In the genomic region with DNA sequence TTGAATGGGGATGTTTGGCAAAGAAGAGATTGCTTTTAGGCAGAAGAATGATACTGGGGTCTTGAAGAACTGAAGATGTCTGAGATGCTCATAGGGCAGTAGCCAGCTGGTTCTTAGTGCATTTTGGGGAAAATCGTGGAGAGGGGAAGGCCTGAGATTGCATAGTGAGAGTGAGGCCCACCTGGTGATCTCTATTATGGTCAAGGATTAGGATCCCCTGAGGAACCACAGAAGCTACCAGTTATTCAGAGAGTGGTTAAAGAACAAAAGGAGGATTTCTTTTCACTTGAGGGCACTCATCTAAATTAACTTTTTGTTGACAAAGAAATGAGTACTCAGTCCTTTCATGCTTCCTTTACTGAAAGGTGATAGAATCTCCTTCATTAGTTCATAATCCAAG, we compare ENCODE assay signal across 1 cellular context.
TF ChIP-seq lines count a peak whose summit lies in the region.

No MANE protein-coding gene starts in this region.

TF ChIP-seq in GM23338, 12 proteins besides CTCF, POLR2A, EP300 and RAD21 (continued from another document):
- TF ChIP-seq ZNF462 (CRISPR knock-in tag; IDR thresholded peaks at IDR 0.05) = peak; percentile 85
TF ChIP-seq in GM23338: peak in this region for 1.
